In the genomic region with DNA sequence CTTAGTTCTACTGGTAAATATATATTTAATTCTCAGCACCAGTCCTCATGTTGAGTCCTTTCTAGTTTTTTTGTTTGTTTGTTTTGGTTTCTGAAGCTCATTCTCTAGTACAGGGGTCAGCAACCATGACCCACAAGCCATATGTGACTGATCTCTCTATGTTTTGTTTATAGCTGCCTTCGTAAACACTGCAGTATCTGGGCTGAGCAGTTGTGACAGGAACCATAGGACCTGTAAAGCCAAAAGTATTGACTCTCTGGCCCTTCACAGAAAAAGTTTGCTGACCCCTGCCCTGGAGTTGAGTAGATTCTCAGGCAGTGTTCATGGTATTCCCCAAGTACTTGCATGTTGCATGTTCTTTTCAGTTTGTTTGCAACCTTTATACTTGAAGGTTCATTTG, we compare ENCODE assay signal across 2 cellular contexts.
TF ChIP-seq lines count a peak whose summit lies in the region.

No MANE protein-coding gene starts in this region.

TF ChIP-seq in SK-N-SH, 30 proteins besides CTCF, POLR2A, EP300 and RAD21 (continued from another document):
- TF ChIP-seq YY1 (IDR thresholded peaks at IDR 0.05; ENCODE audit: low read depth), result no peak
- TF ChIP-seq FOSL2 (IDR thresholded peaks at IDR 0.05; ENCODE audit: borderline replicate concordance, low read depth), result no peak
- no peak for TF ChIP-seq JUND (IDR thresholded peaks at IDR 0.05)
- no peak for TF ChIP-seq RXRA (IDR thresholded peaks at IDR 0.05; ENCODE audit: borderline replicate concordance, low read depth)
- TF ChIP-seq, protein P1, sequence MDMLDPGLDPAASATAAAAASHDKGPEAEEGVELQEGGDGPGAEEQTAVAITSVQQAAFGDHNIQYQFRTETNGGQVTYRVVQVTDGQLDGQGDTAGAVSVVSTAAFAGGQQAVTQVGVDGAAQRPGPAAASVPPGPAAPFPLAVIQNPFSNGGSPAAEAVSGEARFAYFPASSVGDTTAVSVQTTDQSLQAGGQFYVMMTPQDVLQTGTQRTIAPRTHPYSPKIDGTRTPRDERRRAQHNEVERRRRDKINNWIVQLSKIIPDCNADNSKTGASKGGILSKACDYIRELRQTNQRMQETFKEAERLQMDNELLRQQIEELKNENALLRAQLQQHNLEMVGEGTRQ (IDR thresholded peaks at IDR 0.05; ENCODE audit: borderline replicate concordance, low read depth, low read length), result no peak

TF ChIP-seq in SK-N-SH treated with all-trans-retinoic acid at 6 μM for 48 hours, 23 proteins besides CTCF, POLR2A, EP300 and RAD21 (continued from another document):
- TF ChIP-seq, protein P2, sequence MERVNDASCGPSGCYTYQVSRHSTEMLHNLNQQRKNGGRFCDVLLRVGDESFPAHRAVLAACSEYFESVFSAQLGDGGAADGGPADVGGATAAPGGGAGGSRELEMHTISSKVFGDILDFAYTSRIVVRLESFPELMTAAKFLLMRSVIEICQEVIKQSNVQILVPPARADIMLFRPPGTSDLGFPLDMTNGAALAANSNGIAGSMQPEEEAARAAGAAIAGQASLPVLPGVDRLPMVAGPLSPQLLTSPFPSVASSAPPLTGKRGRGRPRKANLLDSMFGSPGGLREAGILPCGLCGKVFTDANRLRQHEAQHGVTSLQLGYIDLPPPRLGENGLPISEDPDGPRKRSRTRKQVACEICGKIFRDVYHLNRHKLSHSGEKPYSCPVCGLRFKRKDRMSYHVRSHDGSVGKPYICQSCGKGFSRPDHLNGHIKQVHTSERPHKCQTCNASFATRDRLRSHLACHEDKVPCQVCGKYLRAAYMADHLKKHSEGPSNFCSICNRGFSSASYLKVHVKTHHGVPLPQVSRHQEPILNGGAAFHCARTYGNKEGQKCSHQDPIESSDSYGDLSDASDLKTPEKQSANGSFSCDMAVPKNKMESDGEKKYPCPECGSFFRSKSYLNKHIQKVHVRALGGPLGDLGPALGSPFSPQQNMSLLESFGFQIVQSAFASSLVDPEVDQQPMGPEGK (CRISPR knock-in tag; IDR thresholded peaks at IDR 0.05; ENCODE audit: borderline replicate concordance), result no peak
- TF ChIP-seq, protein P3, sequence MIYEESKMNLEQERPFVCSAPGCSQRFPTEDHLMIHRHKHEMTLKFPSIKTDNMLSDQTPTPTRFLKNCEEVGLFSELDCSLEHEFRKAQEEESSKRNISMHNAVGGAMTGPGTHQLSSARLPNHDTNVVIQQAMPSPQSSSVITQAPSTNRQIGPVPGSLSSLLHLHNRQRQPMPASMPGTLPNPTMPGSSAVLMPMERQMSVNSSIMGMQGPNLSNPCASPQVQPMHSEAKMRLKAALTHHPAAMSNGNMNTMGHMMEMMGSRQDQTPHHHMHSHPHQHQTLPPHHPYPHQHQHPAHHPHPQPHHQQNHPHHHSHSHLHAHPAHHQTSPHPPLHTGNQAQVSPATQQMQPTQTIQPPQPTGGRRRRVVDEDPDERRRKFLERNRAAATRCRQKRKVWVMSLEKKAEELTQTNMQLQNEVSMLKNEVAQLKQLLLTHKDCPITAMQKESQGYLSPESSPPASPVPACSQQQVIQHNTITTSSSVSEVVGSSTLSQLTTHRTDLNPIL (CRISPR knock-in tag; IDR thresholded peaks at IDR 0.05; ENCODE audit: low read depth), result no peak
- TF ChIP-seq TOX (CRISPR knock-in tag; IDR thresholded peaks at IDR 0.05; ENCODE audit: borderline replicate concordance) (no peak), ZC3H10 (CRISPR knock-in tag; IDR thresholded peaks at IDR 0.05) (no peak), ISL1 (CRISPR knock-in tag; IDR thresholded peaks at IDR 0.05) (no peak), ESRRG (CRISPR knock-in tag; IDR thresholded peaks at IDR 0.05) (no peak), OSR1 (CRISPR knock-in tag; IDR thresholded peaks at IDR 0.05) (no peak), TCF4 (CRISPR knock-in tag; IDR thresholded peaks at IDR 0.05; ENCODE audit: borderline replicate concordance) (no peak), ARNTL (CRISPR knock-in tag; IDR thresholded peaks at IDR 0.05; ENCODE audit: borderline replicate concordance, low read depth) (no peak)
- TF ChIP-seq, protein P4, sequence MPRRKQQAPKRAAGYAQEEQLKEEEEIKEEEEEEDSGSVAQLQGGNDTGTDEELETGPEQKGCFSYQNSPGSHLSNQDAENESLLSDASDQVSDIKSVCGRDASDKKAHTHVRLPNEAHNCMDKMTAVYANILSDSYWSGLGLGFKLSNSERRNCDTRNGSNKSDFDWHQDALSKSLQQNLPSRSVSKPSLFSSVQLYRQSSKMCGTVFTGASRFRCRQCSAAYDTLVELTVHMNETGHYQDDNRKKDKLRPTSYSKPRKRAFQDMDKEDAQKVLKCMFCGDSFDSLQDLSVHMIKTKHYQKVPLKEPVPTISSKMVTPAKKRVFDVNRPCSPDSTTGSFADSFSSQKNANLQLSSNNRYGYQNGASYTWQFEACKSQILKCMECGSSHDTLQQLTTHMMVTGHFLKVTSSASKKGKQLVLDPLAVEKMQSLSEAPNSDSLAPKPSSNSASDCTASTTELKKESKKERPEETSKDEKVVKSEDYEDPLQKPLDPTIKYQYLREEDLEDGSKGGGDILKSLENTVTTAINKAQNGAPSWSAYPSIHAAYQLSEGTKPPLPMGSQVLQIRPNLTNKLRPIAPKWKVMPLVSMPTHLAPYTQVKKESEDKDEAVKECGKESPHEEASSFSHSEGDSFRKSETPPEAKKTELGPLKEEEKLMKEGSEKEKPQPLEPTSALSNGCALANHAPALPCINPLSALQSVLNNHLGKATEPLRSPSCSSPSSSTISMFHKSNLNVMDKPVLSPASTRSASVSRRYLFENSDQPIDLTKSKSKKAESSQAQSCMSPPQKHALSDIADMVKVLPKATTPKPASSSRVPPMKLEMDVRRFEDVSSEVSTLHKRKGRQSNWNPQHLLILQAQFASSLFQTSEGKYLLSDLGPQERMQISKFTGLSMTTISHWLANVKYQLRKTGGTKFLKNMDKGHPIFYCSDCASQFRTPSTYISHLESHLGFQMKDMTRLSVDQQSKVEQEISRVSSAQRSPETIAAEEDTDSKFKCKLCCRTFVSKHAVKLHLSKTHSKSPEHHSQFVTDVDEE (CRISPR knock-in tag; IDR thresholded peaks at IDR 0.05), result no peak
- TF ChIP-seq, protein P5, sequence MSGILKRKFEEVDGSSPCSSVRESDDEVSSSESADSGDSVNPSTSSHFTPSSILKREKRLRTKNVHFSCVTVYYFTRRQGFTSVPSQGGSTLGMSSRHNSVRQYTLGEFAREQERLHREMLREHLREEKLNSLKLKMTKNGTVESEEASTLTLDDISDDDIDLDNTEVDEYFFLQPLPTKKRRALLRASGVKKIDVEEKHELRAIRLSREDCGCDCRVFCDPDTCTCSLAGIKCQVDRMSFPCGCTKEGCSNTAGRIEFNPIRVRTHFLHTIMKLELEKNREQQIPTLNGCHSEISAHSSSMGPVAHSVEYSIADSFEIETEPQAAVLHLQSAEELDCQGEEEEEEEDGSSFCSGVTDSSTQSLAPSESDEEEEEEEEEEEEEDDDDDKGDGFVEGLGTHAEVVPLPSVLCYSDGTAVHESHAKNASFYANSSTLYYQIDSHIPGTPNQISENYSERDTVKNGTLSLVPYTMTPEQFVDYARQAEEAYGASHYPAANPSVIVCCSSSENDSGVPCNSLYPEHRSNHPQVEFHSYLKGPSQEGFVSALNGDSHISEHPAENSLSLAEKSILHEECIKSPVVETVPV (CRISPR knock-in tag; IDR thresholded peaks at IDR 0.05), result no peak
